In the genomic region with DNA sequence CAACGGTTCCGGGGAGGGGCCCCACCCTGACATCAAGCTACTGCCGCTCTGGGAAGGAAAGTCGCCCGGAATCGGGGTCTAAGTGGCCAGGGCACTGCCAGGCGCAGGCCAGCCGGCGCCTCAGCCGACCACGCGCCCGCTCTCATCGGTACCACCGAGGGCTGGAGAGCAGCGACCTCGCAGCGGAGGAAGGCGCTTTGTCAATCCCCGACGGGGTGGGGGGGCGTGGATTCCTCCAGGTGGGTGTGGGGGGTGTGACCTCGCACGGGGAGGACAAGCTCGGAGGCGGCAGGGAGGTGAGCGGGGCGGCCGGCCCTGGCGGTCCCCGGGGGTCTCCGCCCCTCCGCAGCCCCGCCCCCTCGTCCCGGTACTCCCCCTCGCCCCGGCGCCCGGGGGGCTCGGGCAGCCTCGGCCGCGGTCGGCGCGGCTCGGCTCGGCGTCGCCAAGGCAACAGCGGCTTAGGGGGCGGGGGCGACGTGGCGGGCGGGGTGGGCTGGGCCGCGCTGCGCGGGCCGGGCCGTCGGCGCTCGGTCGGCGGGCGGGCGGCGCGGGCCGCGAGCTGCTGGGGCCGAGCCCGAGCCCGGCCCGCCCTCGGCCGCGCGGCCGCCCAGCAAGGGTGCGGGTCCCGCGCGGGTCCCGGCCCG, we compare ENCODE assay signal across 8 cellular contexts. TPM values are rescaled to one million over a fixed set of nuclear protein-coding genes. Genes with fewer than 3 reads are reported as not detected.
A peak's percentile ranks its signal among the peaks of the same experiment; 100 is the strongest.
DNase-seq lines count a peak whose midpoint lies in the region; ATAC-seq, FAIRE-seq and TF ChIP-seq lines count a peak whose summit lies in the region.

No MANE protein-coding gene starts in this region.

- H3K4me2 ChIP-seq in PC-9 = peak overlapping the region; percentile 94; the same call in 1 of the 2 replicates

- 20% methylated on average over 1 of the region's 89 CpGs for WGBS in esophagus muscularis mucosa
- WGBS in pancreas, 2 donors = 13 to 33% methylated on average over 21 to 89 of the region's 89 CpGs

- intact Hi-C loops in PC-9 (cut with micrococcal nuclease; ENCODE audit: unreplicated experiment) = loop anchor here (2.0 to 10.0 kb wide), 2 partner anchors 44 to 396 kb away; a partner anchor contains a TSS
- intact Hi-C loops in esophagus muscularis mucosa (cut with DNase I) = loop anchor here (5.0 kb wide), 2 partner anchors 59 to 151 kb away; no protein-coding TSS in a partner anchor
- intact Hi-C loops in pancreas (cut with DNase I) = no loop called here
- intact Hi-C loops in posterior vena cava (cut with DNase I) = no loop called here

- no peaks in the 10 kb centered on the region; the same call in none of the 2 replicates for H4K20me1 ChIP-seq in PC-9 (ENCODE audit: insufficient read depth)

- CTCF ChIA-PET in PC-9 (lab: Charles Lee) = interaction anchor here (0.7 to 1.8 kb wide), 3 partner anchors 12 to 1112 kb away, joined by 3 to 6 read pairs (median 4); no protein-coding TSS in a partner anchor

- H3K27me3 ChIP-seq in PC-9 (ENCODE audit: insufficient read depth, low read depth) = no peaks in the 10 kb centered on the region
- no peaks in the 10 kb centered on the region for H3K27me3 ChIP-seq in esophagus muscularis mucosa
- no peaks in the 10 kb centered on the region for H3K27me3 ChIP-seq in pancreas

- no peak overlapping the region for H2AFZ ChIP-seq in PC-9

- H3K4me1 ChIP-seq in PC-9 (replicated peaks; ENCODE audit: insufficient read depth) = no peaks in the 10 kb centered on the region
- H3K4me1 ChIP-seq in esophagus muscularis mucosa = peaks cover 38 to 55% (median 42%) of the 10 kb centered on the region in 4 donors
- H3K4me1 ChIP-seq in pancreas = peaks cover 0 to 15% (median 12%) of the 10 kb centered on the region in 3 donors

- H3K27ac ChIP-seq in PC-9 = no peak overlapping the region
- peak overlapping the region in 2 of 4 donors; percentile 11 to 62 for H3K27ac ChIP-seq in esophagus muscularis mucosa (replicated peaks in 1 of 4)
- no peak overlapping the region for H3K27ac ChIP-seq in pancreas

- peaks cover 16% of the 10 kb centered on the region; the same call in 1 of the 2 replicates for H3F3A ChIP-seq in PC-9 (ENCODE audit: insufficient read depth, low read depth)

- no peak for TF ChIP-seq POLR2A in esophagus muscularis mucosa (IDR thresholded peaks at IDR 0.05; ENCODE audit: low read depth)

- POLR2A ChIA-PET in PC-9 (lab: Charles Lee; ENCODE audit: unreplicated experiment) = no interaction called here

- peak; percentile 82 for DNase-seq in AG08396 (ENCODE audit: low spot score)
- peak in 1 of 2 experiments; percentile 31 for DNase-seq in PC-9
- DNase-seq in esophagus muscularis mucosa (ENCODE audit: extremely low spot score) = no peak
- peak in 4 of 6 donors; percentile 38 to 84 (median 62) for DNase-seq in pancreas
- DNase-seq in posterior vena cava (ENCODE audit: low spot score) = no peak
- no peak for DNase-seq in SIG-M5 treated with dmso at 0.1 percent for 504 hours (lab: John Stamatoyannopoulos, UW; ENCODE audit: unreplicated experiment)

- no TSS peak for BruUV-seq in PC-9 (replicated peaks; lab: Mats Ljungman, UMichigan)

- ATAC-seq in GM21515 (IDR thresholded peaks at IDR 0.05; ENCODE audit: unreplicated experiment) (peak; percentile 10), pancreas (peak in 2 of 4 donors; percentile 1 to 31), HG02970 (IDR thresholded peaks at IDR 0.05; ENCODE audit: low FRiP score, unreplicated experiment) (no peak)

- TF ChIP-seq EP300 in esophagus muscularis mucosa (IDR thresholded peaks at IDR 0.05) = no peak

- no peaks in the 10 kb centered on the region for H3K9me2 ChIP-seq in PC-9 (ENCODE audit: insufficient read depth)

- H3K9me3 ChIP-seq in PC-9 (ENCODE audit: insufficient read depth, low read depth) = no peaks in the 10 kb centered on the region
- H3K9me3 ChIP-seq in esophagus muscularis mucosa = no peaks in the 10 kb centered on the region
- no peaks in the 10 kb centered on the region for H3K9me3 ChIP-seq in pancreas

- H3K4me3 ChIP-seq in PC-9 (peak overlapping the region; percentile 60; the same call in 1 of the 2 replicates), esophagus muscularis mucosa (peak overlapping the region; percentile 55 to 67 (median 64)), pancreas (peak overlapping the region in 3 of 4 donors; percentile 29 to 66 (median 55))

- no peak for FAIRE-seq in pancreas (lab: Jason Lieb, UNC)

- H3K79me2 ChIP-seq in PC-9 (ENCODE audit: low read depth) = no peaks in the 10 kb centered on the region

- H3K36me3 ChIP-seq in PC-9 (ENCODE audit: low read depth) (no peaks in the 10 kb centered on the region), esophagus muscularis mucosa (peaks cover 0 to 3% (median 0%) of the 10 kb centered on the region in 4 donors), pancreas (no peaks in the 10 kb centered on the region)

- no peak for TF ChIP-seq CTCF in PC-9 (conservative IDR thresholded peaks at IDR 0.05)
- no peak for TF ChIP-seq CTCF in esophagus muscularis mucosa (IDR thresholded peaks at IDR 0.05)
- no peak for TF ChIP-seq CTCF in pancreas (IDR thresholded peaks at IDR 0.05)

RNA-seq across cellular contexts. Expression of a gene that starts 47.3 kb away (rescaled TPM):
- total RNA-seq in PC-9 (2021) = 46.7 and 59.9 TPM in 2 replicates
- 100 to 1,000 TPM in 1 of 4 donors, 10 to 100 TPM in 3; 41.7 to 102 (median 62.4) TPM for total RNA-seq in esophagus muscularis mucosa
- total RNA-seq in pancreas = 10 to 100 TPM; 19.8 to 52.1 (median 25.3) TPM
- polyA plus RNA-seq in pancreas = 10 to 100 TPM; 14.7 to 27.9 TPM
- 10 to 100 TPM; 68.1 to 83.8 TPM for total RNA-seq in posterior vena cava

Comparison
In these comparisons a context has a peak if more than half of its experiments do, and no peak if none do; other contexts are left out.
1. DNase-seq: peak in AG08396 (single experiment) and pancreas (4 of 6); none in esophagus muscularis mucosa (single experiment), posterior vena cava (single experiment) and SIG-M5 treated with dmso at 0.1 percent for 504 hours (single experiment).
2. intact Hi-C loops: an anchor here in PC-9 (2.0 to 10.0 kb wide) and esophagus muscularis mucosa (5.0 kb wide); none called in pancreas and posterior vena cava.
3. Peak in every context shown above with its lines, with median percentiles within 50 percentile points of each other: H3K4me3 ChIP-seq.